In the genomic region with DNA sequence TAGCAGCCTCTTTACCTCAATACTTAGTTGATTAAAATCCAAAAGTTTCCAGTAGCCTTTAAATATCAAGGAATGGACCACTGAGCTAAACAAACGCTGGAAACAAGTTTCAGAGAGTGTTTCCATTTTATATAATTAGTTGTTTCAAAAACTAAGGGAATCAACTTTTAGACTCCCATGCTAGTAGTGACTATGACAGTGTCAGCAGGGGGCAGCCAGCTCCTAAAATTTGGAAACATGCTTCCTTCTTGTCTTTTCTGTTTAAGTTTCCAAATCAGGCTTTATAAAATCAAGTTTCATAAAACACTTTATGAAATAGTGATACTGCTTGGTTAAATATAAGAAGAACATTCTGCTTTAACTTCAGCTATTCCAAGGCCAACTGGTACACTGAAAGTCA, we compare ENCODE assay signal across 8 cellular contexts.
DNase-seq lines count a peak whose midpoint lies in the region; TF ChIP-seq lines count a peak whose summit lies in the region.

No MANE protein-coding gene starts in this region.

- peak; percentile 81 for TF ChIP-seq RAD21 in SK-N-SH (IDR thresholded peaks at IDR 0.05; ENCODE audit: low read length)

- no peak overlapping the region for H3K4me2 ChIP-seq in SK-N-SH

- no peaks in the 10 kb centered on the region for H3K79me2 ChIP-seq in SK-N-SH (ENCODE audit: insufficient read depth)

- no peak for TF ChIP-seq POLR2A in uterus (IDR thresholded peaks at IDR 0.05)

- H3K9me3 ChIP-seq in AG04450 (ENCODE audit: control insufficient read depth, insufficient read depth, low read length) (no peaks in the 10 kb centered on the region), SK-N-SH (no peaks in the 10 kb centered on the region), uterus (no peaks in the 10 kb centered on the region)

- CTCF ChIA-PET in AG04450 (lab: Charles Lee) (interaction anchor here (0.6 to 4.4 kb wide), 42 partner anchors 7 to 689 kb away, joined by 3 to 100 read pairs (median 4); partner anchors contain the start of gene GPR37), SK-N-SH (lab: Yijun Ruan, JAX) (interaction anchor here (0.8 to 5.1 kb wide), 16 partner anchors 8 to 685 kb away, joined by 3 to 54 read pairs (median 4); partner anchors contain the start of gene GPR37)

- no peaks in the 10 kb centered on the region for H3K9me2 ChIP-seq in SK-N-SH

- DNase-seq in AG04450 (ENCODE audit: low read depth, low spot score), result peak; percentile 37
- DNase-seq in GM13976 (ENCODE audit: low spot score), result no peak
- peak; percentile 4 for DNase-seq in SK-N-SH
- DNase-seq in hypothalamus (lab: John Stamatoyannopoulos, UW), result peak in 29 of 51 donors; percentile 0 to 73 (median 29)
- DNase-seq in uterus, result no peak
- no peak for DNase-seq in NCI-H2081 (lab: John Stamatoyannopoulos, UW)
- DNase-seq in ureter (ENCODE audit: low spot score), result no peak
- no peak for DNase-seq in HuH-7 (ENCODE audit: low spot score)

- in situ Hi-C loops in GM13976 (cut with MboI; ENCODE audit: low sequenced_read_pairs, unreplicated experiment), result loop anchor here (25.0 kb wide), 1 partner anchor 616 kb away; no protein-coding TSS in a partner anchor

- no peak overlapping the region for H2AFZ ChIP-seq in SK-N-SH (ENCODE audit: low read depth)

- H3K27me3 ChIP-seq in AG04450 (ENCODE audit: control insufficient read depth, insufficient read depth, low read length) (no peaks in the 10 kb centered on the region), SK-N-SH (ENCODE audit: insufficient read depth) (no peaks in the 10 kb centered on the region), uterus (no peaks in the 10 kb centered on the region)

- TF ChIP-seq EP300 in SK-N-SH (IDR thresholded peaks at IDR 0.05; ENCODE audit: borderline replicate concordance in 1 of 2, low read depth in 1 of 2, low read length in 1 of 2), result no peak

- H3K9ac ChIP-seq in SK-N-SH, result no peak overlapping the region

- intact Hi-C loops in uterus (cut with DNase I; ENCODE audit: low total_unique reads), result no loop called here

- POLR2A ChIA-PET in AG04450 (lab: Yijun Ruan, JAX), result no interaction called here
- POLR2A ChIA-PET in SK-N-SH (lab: Yijun Ruan, JAX), result no interaction called here

- H3K4me1 ChIP-seq in SK-N-SH (ENCODE audit: control insufficient read depth in 1 of 2, insufficient read depth in 2 of 2, low read depth in 1 of 2, low read length in 1 of 2) (no peaks in the 10 kb centered on the region), uterus (no peaks in the 10 kb centered on the region)

- 22% methylated on average over 1 of the region's 1 CpG for WGBS in SK-N-SH (ENCODE audit: low lambda C conversion rate)

- no peak overlapping the region for H3K27ac ChIP-seq in AG04450 (ENCODE audit: low read depth, low read length)
- no peak overlapping the region for H3K27ac ChIP-seq in SK-N-SH (ENCODE audit: low read depth in 2 of 2, low read length in 1 of 2)
- no peak overlapping the region for H3K27ac ChIP-seq in uterus

- H4K20me1 ChIP-seq in SK-N-SH (ENCODE audit: insufficient read depth), result no peaks in the 10 kb centered on the region

- H3F3A ChIP-seq in SK-N-SH (replicated peaks; ENCODE audit: insufficient read depth), result no peaks in the 10 kb centered on the region

- peak; percentile 77 for TF ChIP-seq CTCF in AG04450 (IDR thresholded peaks at IDR 0.05; ENCODE audit: low read depth, low read length)
- peak; percentile 26 for TF ChIP-seq CTCF in GM13976 (IDR thresholded peaks at IDR 0.05; ENCODE audit: borderline replicate concordance, control extremely low read depth, extremely low read depth, insufficient read depth, missing control alignments)
- TF ChIP-seq CTCF in SK-N-SH (IDR thresholded peaks at IDR 0.05), result peak; percentile 62
- TF ChIP-seq CTCF in uterus (IDR thresholded peaks at IDR 0.05), result no peak

- H3K4me3 ChIP-seq in AG04450 (ENCODE audit: low read depth, low read length) (no peak overlapping the region), SK-N-SH (ENCODE audit: low read depth in 2 of 2, low read length in 1 of 2) (no peak overlapping the region), uterus (no peak overlapping the region)

- H3K36me3 ChIP-seq in SK-N-SH (replicated peaks in 1 of 2; ENCODE audit: control insufficient read depth in 1 of 2, insufficient read depth in 2 of 2, low read length in 1 of 2), result no peaks in the 10 kb centered on the region
- H3K36me3 ChIP-seq in uterus, result no peaks in the 10 kb centered on the region

TF ChIP-seq in SK-N-SH, 30 proteins besides CTCF, POLR2A, EP300 and RAD21:
- no peak for TF ChIP-seq ELF1 (IDR thresholded peaks at IDR 0.05)
- peak; percentile 67 for TF ChIP-seq SMC3 (IDR thresholded peaks at IDR 0.05; ENCODE audit: low read depth, low read length)
- TF ChIP-seq RFX5 (IDR thresholded peaks at IDR 0.05; ENCODE audit: low read length), result no peak
- no peak for TF ChIP-seq CHD2 (IDR thresholded peaks at IDR 0.05; ENCODE audit: low read length, partially characterized antibody)
- TF ChIP-seq, protein P1, sequence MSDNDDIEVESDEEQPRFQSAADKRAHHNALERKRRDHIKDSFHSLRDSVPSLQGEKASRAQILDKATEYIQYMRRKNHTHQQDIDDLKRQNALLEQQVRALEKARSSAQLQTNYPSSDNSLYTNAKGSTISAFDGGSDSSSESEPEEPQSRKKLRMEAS (IDR thresholded peaks at IDR 0.05; ENCODE audit: low read depth), result no peak
TF ChIP-seq in SK-N-SH: peak in this region for 1.

Comparison
In these comparisons a context has a peak if more than half of its experiments do, and no peak if none do; other contexts are left out.
1. DNase-seq: peak in AG04450 (single experiment), SK-N-SH (single experiment) and hypothalamus (29 of 51); none in GM13976 (single experiment), uterus (0 of 2), NCI-H2081 (0 of 2), ureter (single experiment) and HuH-7 (single experiment).
2. CTCF ChIP-seq: peak in AG04450 (single experiment), GM13976 (single experiment) and SK-N-SH (single experiment); none in uterus (0 of 4).